Comparison of ENCODE assay signal across 1 cellular context in the genomic region with DNA sequence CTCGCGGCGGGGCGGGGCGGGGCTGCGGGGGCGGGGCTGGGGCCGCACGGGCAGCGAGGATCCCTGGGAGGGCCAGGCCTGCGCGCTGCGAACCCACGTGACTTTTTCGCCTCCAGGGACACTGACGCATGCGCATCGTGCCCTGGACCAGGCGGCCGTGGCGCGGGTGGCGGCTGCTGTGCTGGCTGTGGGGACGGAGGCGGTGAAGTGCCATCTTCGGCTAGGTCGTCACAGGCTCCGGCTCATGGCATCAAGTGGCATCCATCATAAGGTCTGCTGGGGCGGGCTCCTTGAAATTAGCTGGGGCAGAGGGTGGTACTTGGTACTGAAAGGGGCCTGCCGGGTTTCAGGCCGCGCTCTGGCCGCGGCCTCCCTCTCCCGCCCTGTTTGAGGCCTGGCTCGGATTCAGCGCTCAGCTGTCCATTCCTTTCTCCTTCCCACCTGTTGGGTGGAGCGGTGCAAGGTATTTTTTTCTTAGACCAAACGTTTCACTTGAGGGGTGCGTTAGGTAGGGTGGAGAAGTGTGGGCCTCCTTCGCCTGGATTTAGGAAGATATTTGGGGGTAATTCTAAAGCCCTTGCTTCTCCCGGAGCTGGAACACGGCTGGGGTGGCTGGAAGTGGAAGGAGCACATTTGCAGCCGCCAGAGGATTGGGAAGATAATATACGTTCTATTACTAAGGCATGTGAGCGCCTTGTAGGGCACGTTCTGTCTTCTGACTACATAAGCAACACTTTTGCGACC.
TF ChIP-seq lines count a peak whose summit lies in the region.

A gene with protein sequence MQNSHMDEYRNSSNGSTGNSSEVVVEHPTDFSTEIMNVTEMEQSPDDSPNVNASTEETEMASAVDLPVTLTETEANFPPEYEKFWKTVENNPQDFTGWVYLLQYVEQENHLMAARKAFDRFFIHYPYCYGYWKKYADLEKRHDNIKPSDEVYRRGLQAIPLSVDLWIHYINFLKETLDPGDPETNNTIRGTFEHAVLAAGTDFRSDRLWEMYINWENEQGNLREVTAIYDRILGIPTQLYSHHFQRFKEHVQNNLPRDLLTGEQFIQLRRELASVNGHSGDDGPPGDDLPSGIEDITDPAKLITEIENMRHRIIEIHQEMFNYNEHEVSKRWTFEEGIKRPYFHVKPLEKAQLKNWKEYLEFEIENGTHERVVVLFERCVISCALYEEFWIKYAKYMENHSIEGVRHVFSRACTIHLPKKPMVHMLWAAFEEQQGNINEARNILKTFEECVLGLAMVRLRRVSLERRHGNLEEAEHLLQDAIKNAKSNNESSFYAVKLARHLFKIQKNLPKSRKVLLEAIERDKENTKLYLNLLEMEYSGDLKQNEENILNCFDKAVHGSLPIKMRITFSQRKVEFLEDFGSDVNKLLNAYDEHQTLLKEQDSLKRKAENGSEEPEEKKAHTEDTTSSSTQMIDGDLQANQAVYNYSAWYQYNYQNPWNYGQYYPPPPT (plus strand): TSS at position 138 of the 744 bp plus-strand sequence. CDS start 11,124 bp downstream, outside the sequence.

TF ChIP-seq in GM12878, 131 proteins besides CTCF, POLR2A, EP300 and RAD21 (continued from another document and continues in another):
- TF ChIP-seq, protein P1, sequence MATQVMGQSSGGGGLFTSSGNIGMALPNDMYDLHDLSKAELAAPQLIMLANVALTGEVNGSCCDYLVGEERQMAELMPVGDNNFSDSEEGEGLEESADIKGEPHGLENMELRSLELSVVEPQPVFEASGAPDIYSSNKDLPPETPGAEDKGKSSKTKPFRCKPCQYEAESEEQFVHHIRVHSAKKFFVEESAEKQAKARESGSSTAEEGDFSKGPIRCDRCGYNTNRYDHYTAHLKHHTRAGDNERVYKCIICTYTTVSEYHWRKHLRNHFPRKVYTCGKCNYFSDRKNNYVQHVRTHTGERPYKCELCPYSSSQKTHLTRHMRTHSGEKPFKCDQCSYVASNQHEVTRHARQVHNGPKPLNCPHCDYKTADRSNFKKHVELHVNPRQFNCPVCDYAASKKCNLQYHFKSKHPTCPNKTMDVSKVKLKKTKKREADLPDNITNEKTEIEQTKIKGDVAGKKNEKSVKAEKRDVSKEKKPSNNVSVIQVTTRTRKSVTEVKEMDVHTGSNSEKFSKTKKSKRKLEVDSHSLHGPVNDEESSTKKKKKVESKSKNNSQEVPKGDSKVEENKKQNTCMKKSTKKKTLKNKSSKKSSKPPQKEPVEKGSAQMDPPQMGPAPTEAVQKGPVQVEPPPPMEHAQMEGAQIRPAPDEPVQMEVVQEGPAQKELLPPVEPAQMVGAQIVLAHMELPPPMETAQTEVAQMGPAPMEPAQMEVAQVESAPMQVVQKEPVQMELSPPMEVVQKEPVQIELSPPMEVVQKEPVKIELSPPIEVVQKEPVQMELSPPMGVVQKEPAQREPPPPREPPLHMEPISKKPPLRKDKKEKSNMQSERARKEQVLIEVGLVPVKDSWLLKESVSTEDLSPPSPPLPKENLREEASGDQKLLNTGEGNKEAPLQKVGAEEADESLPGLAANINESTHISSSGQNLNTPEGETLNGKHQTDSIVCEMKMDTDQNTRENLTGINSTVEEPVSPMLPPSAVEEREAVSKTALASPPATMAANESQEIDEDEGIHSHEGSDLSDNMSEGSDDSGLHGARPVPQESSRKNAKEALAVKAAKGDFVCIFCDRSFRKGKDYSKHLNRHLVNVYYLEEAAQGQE (IDR thresholded peaks at IDR 0.05; ENCODE audit: low read depth, low read length) = no peak
- peak; percentile 68 for TF ChIP-seq IKZF1 (conservative IDR thresholded peaks at IDR 0.05)
- TF ChIP-seq, protein P2, sequence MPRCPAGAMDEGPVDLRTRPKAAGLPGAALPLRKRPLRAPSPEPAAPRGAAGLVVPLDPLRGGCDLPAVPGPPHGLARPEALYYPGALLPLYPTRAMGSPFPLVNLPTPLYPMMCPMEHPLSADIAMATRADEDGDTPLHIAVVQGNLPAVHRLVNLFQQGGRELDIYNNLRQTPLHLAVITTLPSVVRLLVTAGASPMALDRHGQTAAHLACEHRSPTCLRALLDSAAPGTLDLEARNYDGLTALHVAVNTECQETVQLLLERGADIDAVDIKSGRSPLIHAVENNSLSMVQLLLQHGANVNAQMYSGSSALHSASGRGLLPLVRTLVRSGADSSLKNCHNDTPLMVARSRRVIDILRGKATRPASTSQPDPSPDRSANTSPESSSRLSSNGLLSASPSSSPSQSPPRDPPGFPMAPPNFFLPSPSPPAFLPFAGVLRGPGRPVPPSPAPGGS (IDR thresholded peaks at IDR 0.05; ENCODE audit: borderline replicate concordance, insufficient read depth, low read depth, low read length, poor library complexity, severe bottlenecking) = no peak
- TF ChIP-seq ASH2L (IDR thresholded peaks at IDR 0.05; ENCODE audit: borderline replicate concordance, low read depth) = no peak
- no peak for TF ChIP-seq NFXL1 (IDR thresholded peaks at IDR 0.05; ENCODE audit: borderline replicate concordance)
- TF ChIP-seq CEBPB (IDR thresholded peaks at IDR 0.05; ENCODE audit: borderline replicate concordance in 1 of 2, low read depth in 2 of 2, low read length in 2 of 2) = no peak
- 0 out of 2 replicates have a peak, but pooled peaks have one; percentile 29 for TF ChIP-seq GATAD2B (conservative IDR thresholded peaks at IDR 0.05; ENCODE audit: low read depth)
- TF ChIP-seq, protein P3, sequence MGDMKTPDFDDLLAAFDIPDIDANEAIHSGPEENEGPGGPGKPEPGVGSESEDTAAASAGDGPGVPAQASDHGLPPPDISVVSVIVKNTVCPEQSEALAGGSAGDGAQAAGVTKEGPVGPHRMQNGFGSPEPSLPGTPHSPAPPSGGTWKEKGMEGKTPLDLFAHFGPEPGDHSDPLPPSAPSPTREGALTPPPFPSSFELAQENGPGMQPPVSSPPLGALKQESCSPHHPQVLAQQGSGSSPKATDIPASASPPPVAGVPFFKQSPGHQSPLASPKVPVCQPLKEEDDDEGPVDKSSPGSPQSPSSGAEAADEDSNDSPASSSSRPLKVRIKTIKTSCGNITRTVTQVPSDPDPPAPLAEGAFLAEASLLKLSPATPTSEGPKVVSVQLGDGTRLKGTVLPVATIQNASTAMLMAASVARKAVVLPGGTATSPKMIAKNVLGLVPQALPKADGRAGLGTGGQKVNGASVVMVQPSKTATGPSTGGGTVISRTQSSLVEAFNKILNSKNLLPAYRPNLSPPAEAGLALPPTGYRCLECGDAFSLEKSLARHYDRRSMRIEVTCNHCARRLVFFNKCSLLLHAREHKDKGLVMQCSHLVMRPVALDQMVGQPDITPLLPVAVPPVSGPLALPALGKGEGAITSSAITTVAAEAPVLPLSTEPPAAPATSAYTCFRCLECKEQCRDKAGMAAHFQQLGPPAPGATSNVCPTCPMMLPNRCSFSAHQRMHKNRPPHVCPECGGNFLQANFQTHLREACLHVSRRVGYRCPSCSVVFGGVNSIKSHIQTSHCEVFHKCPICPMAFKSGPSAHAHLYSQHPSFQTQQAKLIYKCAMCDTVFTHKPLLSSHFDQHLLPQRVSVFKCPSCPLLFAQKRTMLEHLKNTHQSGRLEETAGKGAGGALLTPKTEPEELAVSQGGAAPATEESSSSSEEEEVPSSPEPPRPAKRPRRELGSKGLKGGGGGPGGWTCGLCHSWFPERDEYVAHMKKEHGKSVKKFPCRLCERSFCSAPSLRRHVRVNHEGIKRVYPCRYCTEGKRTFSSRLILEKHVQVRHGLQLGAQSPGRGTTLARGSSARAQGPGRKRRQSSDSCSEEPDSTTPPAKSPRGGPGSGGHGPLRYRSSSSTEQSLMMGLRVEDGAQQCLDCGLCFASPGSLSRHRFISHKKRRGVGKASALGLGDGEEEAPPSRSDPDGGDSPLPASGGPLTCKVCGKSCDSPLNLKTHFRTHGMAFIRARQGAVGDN (IDR thresholded peaks at IDR 0.05) = peak; percentile 86
- TF ChIP-seq ZNF274 (IDR thresholded peaks at IDR 0.05; ENCODE audit: insufficient read depth, insufficient read length) = no peak
- peak; percentile 92 for TF ChIP-seq NRF1 (conservative IDR thresholded peaks at IDR 0.05; ENCODE audit: low read depth, low read length)
- TF ChIP-seq PAX5 (IDR thresholded peaks at IDR 0.05; ENCODE audit: borderline replicate concordance, low read depth, low read length) = peak; percentile 78; the same call in 1 of the 2 replicates
- peak; percentile 76; the same call in 1 of the 2 replicates for TF ChIP-seq RB1 (IDR thresholded peaks at IDR 0.05; ENCODE audit: borderline replicate concordance)
- TF ChIP-seq, protein P4, sequence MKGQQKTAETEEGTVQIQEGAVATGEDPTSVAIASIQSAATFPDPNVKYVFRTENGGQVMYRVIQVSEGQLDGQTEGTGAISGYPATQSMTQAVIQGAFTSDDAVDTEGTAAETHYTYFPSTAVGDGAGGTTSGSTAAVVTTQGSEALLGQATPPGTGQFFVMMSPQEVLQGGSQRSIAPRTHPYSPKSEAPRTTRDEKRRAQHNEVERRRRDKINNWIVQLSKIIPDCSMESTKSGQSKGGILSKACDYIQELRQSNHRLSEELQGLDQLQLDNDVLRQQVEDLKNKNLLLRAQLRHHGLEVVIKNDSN (IDR thresholded peaks at IDR 0.05; ENCODE audit: borderline replicate concordance, extremely low read length, insufficient read depth, low read depth, low read length) = peak; percentile 91
- TF ChIP-seq, protein P5, sequence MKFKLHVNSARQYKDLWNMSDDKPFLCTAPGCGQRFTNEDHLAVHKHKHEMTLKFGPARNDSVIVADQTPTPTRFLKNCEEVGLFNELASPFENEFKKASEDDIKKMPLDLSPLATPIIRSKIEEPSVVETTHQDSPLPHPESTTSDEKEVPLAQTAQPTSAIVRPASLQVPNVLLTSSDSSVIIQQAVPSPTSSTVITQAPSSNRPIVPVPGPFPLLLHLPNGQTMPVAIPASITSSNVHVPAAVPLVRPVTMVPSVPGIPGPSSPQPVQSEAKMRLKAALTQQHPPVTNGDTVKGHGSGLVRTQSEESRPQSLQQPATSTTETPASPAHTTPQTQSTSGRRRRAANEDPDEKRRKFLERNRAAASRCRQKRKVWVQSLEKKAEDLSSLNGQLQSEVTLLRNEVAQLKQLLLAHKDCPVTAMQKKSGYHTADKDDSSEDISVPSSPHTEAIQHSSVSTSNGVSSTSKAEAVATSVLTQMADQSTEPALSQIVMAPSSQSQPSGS (IDR thresholded peaks at IDR 0.05; ENCODE audit: low read length) = no peak
- TF ChIP-seq SIN3A (IDR thresholded peaks at IDR 0.05; ENCODE audit: low read depth, low read length) = peak; percentile 52; the same call in 1 of the 2 replicates
- TF ChIP-seq JUND (IDR thresholded peaks at IDR 0.05; ENCODE audit: low read depth, low read length) = no peak
- TF ChIP-seq TCF12 (IDR thresholded peaks at IDR 0.05; ENCODE audit: low read depth, low read length) = no peak
- peak; percentile 86; the same call in 1 of the 2 replicates for TF ChIP-seq POLR2AphosphoS2 (IDR thresholded peaks at IDR 0.05; ENCODE audit: low read depth, low read length)
- TF ChIP-seq POU2F2 (IDR thresholded peaks at IDR 0.05; ENCODE audit: borderline replicate concordance, low read depth, low read length) = peak; percentile 69; the same call in 2 of the 3 replicates
- TF ChIP-seq, protein P6, sequence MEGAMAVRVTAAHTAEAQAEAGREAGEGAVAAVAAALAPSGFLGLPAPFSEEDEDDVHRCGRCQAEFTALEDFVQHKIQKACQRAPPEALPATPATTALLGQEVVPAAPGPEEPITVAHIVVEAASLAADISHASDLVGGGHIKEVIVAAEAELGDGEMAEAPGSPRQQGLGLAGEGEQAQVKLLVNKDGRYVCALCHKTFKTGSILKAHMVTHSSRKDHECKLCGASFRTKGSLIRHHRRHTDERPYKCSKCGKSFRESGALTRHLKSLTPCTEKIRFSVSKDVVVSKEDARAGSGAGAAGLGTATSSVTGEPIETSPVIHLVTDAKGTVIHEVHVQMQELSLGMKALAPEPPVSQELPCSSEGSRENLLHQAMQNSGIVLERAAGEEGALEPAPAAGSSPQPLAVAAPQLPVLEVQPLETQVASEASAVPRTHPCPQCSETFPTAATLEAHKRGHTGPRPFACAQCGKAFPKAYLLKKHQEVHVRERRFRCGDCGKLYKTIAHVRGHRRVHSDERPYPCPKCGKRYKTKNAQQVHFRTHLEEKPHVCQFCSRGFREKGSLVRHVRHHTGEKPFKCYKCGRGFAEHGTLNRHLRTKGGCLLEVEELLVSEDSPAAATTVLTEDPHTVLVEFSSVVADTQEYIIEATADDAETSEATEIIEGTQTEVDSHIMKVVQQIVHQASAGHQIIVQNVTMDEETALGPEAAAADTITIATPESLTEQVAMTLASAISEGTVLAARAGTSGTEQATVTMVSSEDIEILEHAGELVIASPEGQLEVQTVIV (IDR thresholded peaks at IDR 0.05; ENCODE audit: borderline replicate concordance, partially characterized antibody) = no peak
- TF ChIP-seq, protein P7, sequence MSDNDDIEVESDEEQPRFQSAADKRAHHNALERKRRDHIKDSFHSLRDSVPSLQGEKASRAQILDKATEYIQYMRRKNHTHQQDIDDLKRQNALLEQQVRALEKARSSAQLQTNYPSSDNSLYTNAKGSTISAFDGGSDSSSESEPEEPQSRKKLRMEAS (IDR thresholded peaks at IDR 0.05; ENCODE audit: low read depth, low read length) = peak; percentile 84; the same call in 1 of the 2 replicates
- TF ChIP-seq, protein P8, sequence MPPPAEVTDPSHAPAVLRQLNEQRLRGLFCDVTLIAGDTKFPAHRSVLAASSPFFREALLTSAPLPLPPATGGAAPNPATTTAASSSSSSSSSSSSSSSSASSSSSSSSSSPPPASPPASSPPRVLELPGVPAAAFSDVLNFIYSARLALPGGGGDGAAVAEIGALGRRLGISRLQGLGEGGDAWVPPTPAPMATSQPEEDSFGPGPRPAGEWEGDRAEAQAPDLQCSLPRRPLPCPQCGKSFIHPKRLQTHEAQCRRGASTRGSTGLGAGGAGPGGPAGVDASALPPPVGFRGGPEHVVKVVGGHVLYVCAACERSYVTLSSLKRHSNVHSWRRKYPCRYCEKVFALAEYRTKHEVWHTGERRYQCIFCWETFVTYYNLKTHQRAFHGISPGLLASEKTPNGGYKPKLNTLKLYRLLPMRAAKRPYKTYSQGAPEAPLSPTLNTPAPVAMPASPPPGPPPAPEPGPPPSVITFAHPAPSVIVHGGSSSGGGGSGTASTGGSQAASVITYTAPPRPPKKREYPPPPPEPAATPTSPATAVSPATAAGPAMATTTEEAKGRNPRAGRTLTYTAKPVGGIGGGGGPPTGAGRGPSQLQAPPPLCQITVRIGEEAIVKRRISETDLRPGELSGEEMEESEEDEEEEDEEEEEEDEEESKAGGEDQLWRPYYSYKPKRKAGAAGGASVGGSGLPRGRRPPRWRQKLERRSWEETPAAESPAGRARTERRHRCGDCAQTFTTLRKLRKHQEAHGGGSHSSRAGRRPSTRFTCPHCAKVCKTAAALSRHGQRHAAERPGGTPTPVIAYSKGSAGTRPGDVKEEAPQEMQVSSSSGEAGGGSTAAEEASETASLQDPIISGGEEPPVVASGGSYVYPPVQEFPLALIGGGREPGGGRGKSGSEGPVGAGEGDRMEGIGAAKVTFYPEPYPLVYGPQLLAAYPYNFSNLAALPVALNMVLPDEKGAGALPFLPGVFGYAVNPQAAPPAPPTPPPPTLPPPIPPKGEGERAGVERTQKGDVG (CRISPR knock-in tag; IDR thresholded peaks at IDR 0.05) = no peak
